ENCODE assay signal across 34 cellular contexts in genomic region chr4:45992728-45993127, GRCh38.
"Had no signal": no experiment of that assay in that cellular context is flagged by ENCODE, and none has a peak within 500 bp of the region (broad histone marks: within the 10 kb centered on the region; RNA-seq: fewer than 3 reads in every experiment).

No MANE protein-coding gene starts in this region.

- FAIRE-seq: astrocyte, TTC549 had no signal

- H3K27ac ChIP-seq: adrenal gland, body of pancreas, brain microvascular endothelial cell, breast epithelium, VCaP had no signal

- ATAC-seq: activated CD8-positive, alpha-beta T cell treated with anti-CD3 and anti-CD28 coated beads for 36 hours; activated naive CD4-positive, alpha-beta T cell treated with anti-CD3 and anti-CD28 coated beads, Interleukin-2, amount 50 U/mL, for 72 hours; activated T-cell treated with anti-CD3 and anti-CD28 coated beads, Interleukin-2, amount 50 U/mL, for 4 hours; activated T-cell treated with anti-CD3 and anti-CD28 coated beads, Interleukin-2, amount 50 U/mL, for 72 hours; activated T-helper 17 cell treated with anti-CD3 and anti-CD28 coated beads, Interleukin-2, amount 50 U/mL, for 72 hours; body of pancreas had no signal

- H3K4me1 ChIP-seq: adrenal gland, body of pancreas, breast epithelium had no signal

- H3K4me3 ChIP-seq: adrenal gland, body of pancreas, breast epithelium had no signal

- H3K27me3 ChIP-seq: adrenal gland, body of pancreas, brain microvascular endothelial cell, breast epithelium had no signal

- H3K36me3 ChIP-seq: adrenal gland, brain microvascular endothelial cell, breast epithelium had no signal

- H3K9me3 ChIP-seq: adrenal gland, body of pancreas, breast epithelium had no signal

- DNase-seq: activated B cell treated with CpG ODN at 0.5 μM for 24 hours; activated CD4-positive, alpha-beta memory T cell treated with anti-CD3 and anti-CD28 coated beads for 36 hours; activated CD4-positive, alpha-beta T cell treated with anti-CD3 and anti-CD28 coated beads for 4 hours; activated CD4-positive, alpha-beta T cell treated with anti-CD3 and anti-CD28 coated beads, Interleukin-2, amount 10 ng/mL, durations not matched to agents 24 days and 14 days; activated CD4-positive, alpha-beta T cell treated with anti-CD3 and anti-CD28 coated beads, Interleukin-2, amount 50 U/mL, for 1 hour; activated CD4-positive, alpha-beta T cell treated with anti-CD3 and anti-CD28 coated beads, Interleukin-2, amount 50 U/mL, for 4 hours; activated CD4-positive, CD25-positive, alpha-beta regulatory T cell treated with anti-CD3 and anti-CD28 coated beads, Interleukin-2, amount 50 U/mL, for 72 hours; activated CD8-positive, alpha-beta memory T cell treated with anti-CD3 and anti-CD28 coated beads, Interleukin-2, amount 50 U/mL, for 4 hours; activated CD8-positive, alpha-beta T cell treated with anti-CD3 and anti-CD28 coated beads for 36 hours; activated effector memory CD4-positive, alpha-beta T cell treated with anti-CD3 and anti-CD28 coated beads, Interleukin-2, amount 50 U/mL, for 16 hours; activated gamma-delta T cell treated with Interleukin-2 at 50 U/mL for 16 hours; activated naive CD4-positive, alpha-beta T cell; activated naive CD4-positive, alpha-beta T cell treated with anti-CD3 and anti-CD28 coated beads for 36 hours; activated naive CD4-positive, alpha-beta T cell treated with anti-CD3 and anti-CD28 coated beads, Interleukin-2, amount 50 U/mL, for 16 hours; activated naive CD8-positive, alpha-beta T cell treated with anti-CD3 and anti-CD28 coated beads for 36 hours; activated T-cell treated with anti-CD3 and anti-CD28 coated beads for 4 hours; activated T-cell treated with anti-CD3 and anti-CD28 coated beads, Interleukin-2, amount 50 U/mL, for 1 hour; activated T-cell treated with anti-CD3 and anti-CD28 coated beads, Interleukin-2, amount 50 U/mL, for 4 hours; activated T-cell treated with anti-CD3 and anti-CD28 coated beads, Interleukin-2, amount 50 U/mL, for 72 hours; adrenal gland; amniotic stem cell; aorta; body of pancreas; brain microvascular endothelial cell; central memory CD4-positive, alpha-beta T cell; T-helper 1 cell; T-helper 2 cell; T-helper 9 cell had no signal
